ENCODE assay signal across 10 cellular contexts in genomic region chr17:21289175-21289901, GRCh38. TPM values are rescaled to one million over a fixed set of nuclear protein-coding genes. Genes with fewer than 3 reads are reported as not detected.
A peak's percentile ranks its signal among the peaks of the same experiment; 100 is the strongest.
DNase-seq lines count a peak whose midpoint lies in the region; ATAC-seq, FAIRE-seq and TF ChIP-seq lines count a peak whose summit lies in the region.
"Had no signal": no experiment of that assay in that cellular context is flagged by ENCODE, and none has a peak within 500 bp of the region (broad histone marks: within the 10 kb centered on the region; RNA-seq: fewer than 3 reads in every experiment).

No MANE protein-coding gene starts in this region.

- H3K36me3 ChIP-seq in adipocyte (ENCODE audit: control insufficient read depth, insufficient read depth, low read length, severe bottlenecking), result peaks cover 14% of the 10 kb centered on the region
- peaks cover 0 to 4% (median 0%) of the 10 kb centered on the region in 3 experiments for H3K36me3 ChIP-seq in naive thymus-derived CD4-positive, alpha-beta T cell (ENCODE audit: control insufficient read depth in 2 of 3, insufficient read depth in 3 of 3, low read length in 3 of 3)

- no peaks in the 10 kb centered on the region for H3K9me3 ChIP-seq in A549
- H3K9me3 ChIP-seq in adipocyte (ENCODE audit: control insufficient read depth, low read length), result no peaks in the 10 kb centered on the region
- no peaks in the 10 kb centered on the region for H3K9me3 ChIP-seq in naive thymus-derived CD4-positive, alpha-beta T cell (ENCODE audit: control insufficient read depth in 2 of 3, low read length in 3 of 3)

- no peaks in the 10 kb centered on the region for H3K27me3 ChIP-seq in adipocyte (replicated peaks; ENCODE audit: control insufficient read depth, insufficient read depth, low read length)
- H3K27me3 ChIP-seq in naive thymus-derived CD4-positive, alpha-beta T cell (ENCODE audit: control insufficient read depth in 2 of 2, insufficient read depth in 2 of 2, low read length in 2 of 2), result no peaks in the 10 kb centered on the region

- H3K27ac Mint-ChIP-seq in naive thymus-derived CD4-positive, alpha-beta T cell, result peak overlapping the region in 7 of 9 donors; percentile 88 to 97 (median 96)

- peak overlapping the region; percentile 78 to 89 for H3K27ac ChIP-seq in A549
- H3K27ac ChIP-seq in naive thymus-derived CD4-positive, alpha-beta T cell (ENCODE audit: low read depth, low read length), result peak overlapping the region; percentile 78

- H3K4me1 ChIP-seq in A549 (peaks cover 34% of the 10 kb centered on the region), adipocyte (ENCODE audit: control insufficient read depth, insufficient read depth, low read length) (peaks cover 37% of the 10 kb centered on the region)
- H3K4me1 ChIP-seq in naive thymus-derived CD4-positive, alpha-beta T cell (ENCODE audit: control insufficient read depth in 2 of 2, insufficient read depth in 2 of 2, low read length in 2 of 2), result peaks cover 31% of the 10 kb centered on the region in 2 donors

- intact Hi-C loops in naive thymus-derived CD4-positive, alpha-beta T cell (cut with micrococcal nuclease), result loop anchor here in 1 of 2 donors (10.0 kb wide), 1 partner anchor 1135 kb away; no protein-coding TSS in a partner anchor

- H3K27me3 Mint-ChIP-seq in naive thymus-derived CD4-positive, alpha-beta T cell, result peaks cover 0 to 10% (median 0%) of the 10 kb centered on the region in 5 donors

- peaks cover 35 to 64% (median 54%) of the 10 kb centered on the region in 7 donors for H3K4me1 Mint-ChIP-seq in naive thymus-derived CD4-positive, alpha-beta T cell

- peak overlapping the region; percentile 74 for H3K9ac ChIP-seq in adipocyte (ENCODE audit: low read length)

- no peak for ATAC-seq in A549
- no peak for ATAC-seq in naive thymus-derived CD4-positive, alpha-beta T cell
- no peak for ATAC-seq in HG03196 (IDR thresholded peaks at IDR 0.05; ENCODE audit: unreplicated experiment)
- no peak for ATAC-seq in GM21717 (IDR thresholded peaks at IDR 0.05; ENCODE audit: unreplicated experiment)

- TF ChIP-seq RAD21 in A549 (conservative IDR thresholded peaks at IDR 0.05 in 1 of 2, IDR thresholded peaks at IDR 0.05 in 1 of 2), result no peak

- no peak for TF ChIP-seq CTCF in A549 (IDR thresholded peaks at IDR 0.05)

- peaks cover 0 to 16% (median 5%) of the 10 kb centered on the region in 11 donors for H3K9me3 Mint-ChIP-seq in naive thymus-derived CD4-positive, alpha-beta T cell

- peaks cover 0 to 16% (median 3%) of the 10 kb centered on the region in 5 donors for H3K36me3 Mint-ChIP-seq in naive thymus-derived CD4-positive, alpha-beta T cell

- no peak for TF ChIP-seq EP300 in A549 (IDR thresholded peaks at IDR 0.05)

- no peak for DNase-seq in A549 (ENCODE audit: low read depth in 1 of 2, low spot score in 1 of 2)
- DNase-seq in H4 (ENCODE audit: low spot score), result peak; percentile 2
- no peak for DNase-seq in adipocyte (ENCODE audit: low read depth)
- DNase-seq in naive thymus-derived CD4-positive, alpha-beta T cell, result no peak
- no peak for DNase-seq in NCI-H187 treated with DMSO at 0.1 percent for 48 hours (lab: John Stamatoyannopoulos, UW)
- DNase-seq in GM19240 (ENCODE audit: insufficient read length, low spot score), result no peak
- DNase-seq: DMS53 had no signal

- TF ChIP-seq POLR2A in A549 (IDR thresholded peaks at IDR 0.05; ENCODE audit: low read length), result no peak

- no peak for FAIRE-seq in A549 (lab: Jason Lieb, UNC)

- peak overlapping the region; percentile 92 for H3K4me2 ChIP-seq in A549

- CTCF ChIA-PET in A549 (lab: Yijun Ruan, JAX), result interaction anchor here (1.2 to 2.5 kb wide), 6 partner anchors 10 to 224 kb away, joined by 3 to 20 read pairs (median 9); no protein-coding TSS in a partner anchor
- CTCF ChIA-PET in naive thymus-derived CD4-positive, alpha-beta T cell (lab: Charles Lee), result interaction anchor here (0.6 kb wide), 1 partner anchor 222 kb away, joined by 3 read pairs; no protein-coding TSS in a partner anchor

- WGBS in A549 (ENCODE audit: missing lambda C conversion rate), result 83% methylated on average over 11 of the region's 11 CpGs

- POLR2A ChIA-PET in A549 (lab: Yijun Ruan, JAX), result no interaction called here
- POLR2A ChIA-PET in naive thymus-derived CD4-positive, alpha-beta T cell (lab: Charles Lee), result interaction anchor here (0.6 to 1.6 kb wide), 3 partner anchors 10 to 11 kb away, joined by 3 to 4 read pairs (median 3); no protein-coding TSS in a partner anchor

- H3K4me3 ChIP-seq in A549, result no peak overlapping the region
- peak overlapping the region; percentile 97 for H3K4me3 ChIP-seq in adipocyte (ENCODE audit: low read length)
- no peak overlapping the region for H3K4me3 ChIP-seq in naive thymus-derived CD4-positive, alpha-beta T cell (ENCODE audit: low read length)
- H3K4me3 ChIP-seq: HAP-1 had no signal

- H3K4me3 Mint-ChIP-seq in naive thymus-derived CD4-positive, alpha-beta T cell, result peak overlapping the region in 4 of 10 donors; percentile 45 to 99 (median 94)

TF ChIP-seq in A549, 52 proteins besides CTCF, POLR2A, EP300 and RAD21:
- TF ChIP-seq ATOH8 (CRISPR knock-in tag; IDR thresholded peaks at IDR 0.05; ENCODE audit: low read depth), result no peak
- TF ChIP-seq ESRRA (IDR thresholded peaks at IDR 0.05; ENCODE audit: borderline replicate concordance, low read length), result no peak
- no peak for TF ChIP-seq HOXB5 (CRISPR knock-in tag; IDR thresholded peaks at IDR 0.05)
- TF ChIP-seq TFCP2L1 (CRISPR knock-in tag; IDR thresholded peaks at IDR 0.05), result no peak
- TF ChIP-seq ZNF302 (CRISPR knock-in tag; IDR thresholded peaks at IDR 0.05), result no peak

RNA-seq across cellular contexts. Expression of gene MAP2K3, which starts 4.8 kb away (rescaled TPM):
- polyA plus RNA-seq in A549 (2011; rRNA removed) (13.9 and 25.0 TPM in 2 replicates), A549 (2017; fragmentation: RNase III; extraction: RNeasy Plus Mini Kit Qiagen cat#74134 plus additional on column Dnase treatment) (36.9 to 42.8 TPM (median 37.1 TPM) in 3 replicates)
- polyA plus RNA-seq in A549 (2012; cell fraction: cytosol; rRNA removed), result 53.0 and 68.6 TPM in 2 replicates
- polyA plus RNA-seq in A549 (2012; cell fraction: nucleus; rRNA removed), result 114 and 126 TPM in 2 replicates
- polyA minus RNA-seq in A549 (2011; rRNA and poly(A)+ RNA removed), result 28.0 and 35.0 TPM in 2 replicates
- total RNA-seq in H4 (2014; rRNA removed; shearing (Covaris generic)), result 5.8 and 7.6 TPM in 2 replicates
- 100 to 1,000 TPM in 1 of 5 experiments, 10 to 100 TPM in 4; 37.5 to 127 (median 39.2) TPM for total RNA-seq in naive thymus-derived CD4-positive, alpha-beta T cell
- polyA plus RNA-seq in naive thymus-derived CD4-positive, alpha-beta T cell, result 10 to 100 TPM; 47.7 to 76.7 TPM

RNA-seq across cellular contexts. Expression of gene NATD1, which starts 36.1 kb away (rescaled TPM):
- polyA plus RNA-seq in A549 (2011; rRNA removed), result 1.1 and 1.5 TPM in 2 replicates
- polyA plus RNA-seq in A549 (2012; cell fraction: cytosol; rRNA removed), result 0.61 and 1.0 TPM in 2 replicates
- polyA plus RNA-seq in A549 (2012; cell fraction: nucleus; rRNA removed), result 1.0 and 1.3 TPM in 2 replicates
- 1.0 to 1.6 TPM (median 1.3 TPM) in 3 replicates for polyA plus RNA-seq in A549 (2017; fragmentation: RNase III; extraction: RNeasy Plus Mini Kit Qiagen cat#74134 plus additional on column Dnase treatment)
- polyA minus RNA-seq in A549 (2011; rRNA and poly(A)+ RNA removed), result 1.3 and 1.5 TPM in 2 replicates
- total RNA-seq in H4 (2014; rRNA removed; shearing (Covaris generic)), result 0.21 and 0.81 TPM in 2 replicates
- total RNA-seq in naive thymus-derived CD4-positive, alpha-beta T cell, result 10 to 100 TPM in 2 of 5 experiments, 1 to 10 TPM in 3; 2.5 to 11.1 (median 8.9) TPM
- 1 to 10 TPM; 1.7 to 2.9 TPM for polyA plus RNA-seq in naive thymus-derived CD4-positive, alpha-beta T cell
